In the genomic region with DNA sequence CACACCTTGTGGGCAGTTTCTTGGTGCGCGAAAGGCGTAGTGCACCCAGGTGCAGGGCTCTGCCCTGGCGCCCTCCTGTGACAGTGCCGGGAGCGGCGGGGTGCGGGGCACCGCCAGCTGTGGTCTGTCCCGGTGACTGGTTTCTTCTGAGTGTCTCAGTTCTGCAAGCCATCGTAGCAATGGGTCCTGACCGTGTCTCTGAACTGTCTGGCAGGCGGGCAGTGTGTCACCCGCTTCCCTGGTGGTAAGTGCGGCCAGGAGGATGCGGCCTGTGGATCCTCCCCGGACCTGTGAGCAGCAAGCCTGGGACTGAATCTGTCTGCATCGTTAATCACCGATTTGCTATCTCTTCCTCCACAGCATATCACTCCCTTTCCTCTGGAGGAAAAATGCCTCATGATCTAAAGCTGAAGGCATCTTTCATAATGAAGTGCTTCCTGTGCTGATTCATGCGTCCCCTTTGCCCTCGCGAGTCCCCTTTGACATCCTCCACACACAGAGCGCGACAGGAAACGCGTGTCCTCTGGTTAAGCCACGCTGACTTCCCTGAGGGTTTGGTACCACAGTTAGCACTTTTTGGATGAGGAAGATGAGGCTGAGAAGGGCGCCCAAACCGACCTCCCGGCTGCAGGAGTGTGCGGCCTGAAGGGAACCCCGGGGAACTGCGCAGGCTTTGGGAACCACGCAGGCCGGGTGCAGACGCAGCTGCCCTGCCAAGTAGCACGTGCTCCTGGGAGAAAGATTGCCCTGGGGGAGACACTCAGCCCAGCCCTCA, we compare ENCODE assay signal across 8 cellular contexts.
A peak's percentile ranks its signal among the peaks of the same experiment; 100 is the strongest.
DNase-seq lines count a peak whose midpoint lies in the region; ATAC-seq lines count a peak whose summit lies in the region.

No MANE protein-coding gene starts in this region.

- peak; percentile 49 for ATAC-seq in GM21526 (IDR thresholded peaks at IDR 0.05; ENCODE audit: low FRiP score, unreplicated experiment)
- ATAC-seq in left colon: no peak
- ATAC-seq in HG02885 (IDR thresholded peaks at IDR 0.05; ENCODE audit: poor library complexity, unreplicated experiment): no peak

- no peaks in the 10 kb centered on the region for H3K9me3 Mint-ChIP-seq in T-helper 1 cell treated with Interleukin-12 subunit alpha and Interleukin-12 subunit beta and Interleukin-4 antibody, amounts not matched to agents 30 μg/mL and 1 μg/mL, for 36 hours
- H3K9me3 Mint-ChIP-seq in immature natural killer cell: no peaks in the 10 kb centered on the region

- H3K4me1 Mint-ChIP-seq in T-helper 1 cell treated with Interleukin-12 subunit alpha and Interleukin-12 subunit beta and Interleukin-4 antibody, amounts not matched to agents 30 μg/mL and 1 μg/mL, for 36 hours (ENCODE audit: low read depth): peaks cover 14% of the 10 kb centered on the region
- H3K4me1 Mint-ChIP-seq in immature natural killer cell: peaks cover 11 to 12% of the 10 kb centered on the region in 2 donors

- peak; percentile 13 for DNase-seq in COLO829 (ENCODE audit: low spot score)
- DNase-seq in immature natural killer cell: no peak
- DNase-seq in left colon: no peak
- no peak for DNase-seq in dedifferentiated amniotic fluid mesenchymal stem cell (ENCODE audit: extremely low spot score)
- no peak for DNase-seq in G401 (ENCODE audit: low spot score)

- H3K27me3 Mint-ChIP-seq in T-helper 1 cell treated with Interleukin-12 subunit alpha and Interleukin-12 subunit beta and Interleukin-4 antibody, amounts not matched to agents 30 μg/mL and 1 μg/mL, for 36 hours (ENCODE audit: low read depth): peaks cover 34% of the 10 kb centered on the region
- peaks cover 4 to 7% (median 4%) of the 10 kb centered on the region in 3 donors for H3K27me3 Mint-ChIP-seq in immature natural killer cell (ENCODE audit: low read depth in 3 of 3)

- peak overlapping the region; percentile 43 for H3K4me3 Mint-ChIP-seq in T-helper 1 cell treated with Interleukin-12 subunit alpha and Interleukin-12 subunit beta and Interleukin-4 antibody, amounts not matched to agents 30 μg/mL and 1 μg/mL, for 36 hours
- H3K4me3 Mint-ChIP-seq in immature natural killer cell: peak overlapping the region in 3 of 5 donors; percentile 18 to 48 (median 46)

- peak overlapping the region; percentile 49 for H3K27ac Mint-ChIP-seq in T-helper 1 cell treated with Interleukin-12 subunit alpha and Interleukin-12 subunit beta and Interleukin-4 antibody, amounts not matched to agents 30 μg/mL and 1 μg/mL, for 36 hours
- no peak overlapping the region for H3K27ac Mint-ChIP-seq in immature natural killer cell

- no peaks in the 10 kb centered on the region for H3K36me3 Mint-ChIP-seq in T-helper 1 cell treated with Interleukin-12 subunit alpha and Interleukin-12 subunit beta and Interleukin-4 antibody, amounts not matched to agents 30 μg/mL and 1 μg/mL, for 36 hours (ENCODE audit: low read depth)
- no peaks in the 10 kb centered on the region for H3K36me3 Mint-ChIP-seq in immature natural killer cell

- intact Hi-C loops in left colon (cut with DNase I, micrococcal nuclease): loop anchor here in 1 of 2 donors (10.0 kb wide), 1 partner anchor 410 kb away; no protein-coding TSS in a partner anchor

- in situ Hi-C loops in G401 (cut with HindIII; ENCODE audit: low sequenced_read_pairs): no loop called here
